16 cellular contexts compared by ENCODE assay signal in the genomic region with DNA sequence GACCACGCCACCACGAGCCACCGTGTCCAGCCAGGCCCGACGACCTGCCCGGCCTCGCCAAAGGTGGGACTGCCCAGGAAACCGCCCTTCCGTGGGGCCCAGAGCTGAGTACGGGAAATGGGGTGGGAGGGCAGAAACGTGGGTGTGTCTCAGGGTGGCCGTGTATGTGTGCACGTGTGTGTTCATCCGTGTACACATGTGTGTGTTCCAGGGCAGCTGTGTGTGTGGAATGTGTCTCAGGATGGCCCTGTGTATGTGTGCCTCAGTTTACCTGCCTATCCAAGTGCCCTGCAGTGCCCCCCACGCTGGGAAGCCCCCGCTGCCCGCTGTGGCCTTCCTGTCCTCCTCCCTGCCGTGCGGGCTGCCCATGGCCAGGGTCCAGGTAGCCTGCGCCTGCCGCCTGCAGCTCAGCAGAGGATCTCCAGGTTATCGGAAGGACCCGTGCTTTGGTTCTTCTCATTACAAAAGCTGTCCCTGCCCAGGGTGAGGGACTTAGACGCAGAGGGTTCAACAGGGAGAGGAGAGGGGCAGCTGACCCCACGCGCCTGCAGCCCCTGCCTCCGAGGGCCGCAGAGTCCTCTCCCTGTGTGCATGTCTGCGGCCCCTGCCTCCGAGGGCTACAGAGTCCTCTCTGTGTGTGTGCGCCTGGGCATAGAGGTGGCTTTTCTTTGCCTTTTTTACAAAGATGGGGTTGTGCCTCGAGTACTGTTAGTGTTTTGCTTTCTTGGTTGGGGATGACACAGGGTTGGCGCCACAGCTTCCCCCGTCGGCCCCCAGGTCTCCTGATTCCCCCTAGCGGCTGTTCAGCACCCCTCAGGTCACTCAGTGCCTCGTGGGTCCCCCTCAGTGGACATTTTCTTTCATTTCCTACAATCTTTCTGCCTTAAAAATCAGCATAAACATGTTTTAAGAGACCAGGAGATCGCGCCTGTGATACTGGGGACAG. TPM values are rescaled to one million over a fixed set of nuclear protein-coding genes. Genes with fewer than 3 reads are reported as not detected.
DNase-seq lines count a peak whose midpoint lies in the region; ATAC-seq and TF ChIP-seq lines count a peak whose summit lies in the region.
"Had no signal": no experiment of that assay in that cellular context is flagged by ENCODE, and none has a peak within 500 bp of the region (broad histone marks: within the 10 kb centered on the region; RNA-seq: fewer than 3 reads in every experiment).

No MANE protein-coding gene starts in this region.

- H3K4me3 ChIP-seq in cardiac muscle cell (no peak overlapping the region), adipocyte (ENCODE audit: low read length) (peak overlapping the region; percentile 75), urinary bladder (ENCODE audit: low read depth, low read length) (peak overlapping the region; percentile 11)

- H3K27ac Mint-ChIP-seq in T-helper 2 cell treated with Interferon-gamma antibody and Interleukin-4, amounts not matched to agents 5 μg/mL and 100 μg/mL, for 36 hours: no peak overlapping the region

- H3K9ac ChIP-seq in adipocyte (ENCODE audit: low read length): peak overlapping the region; percentile 83

- H3K4me1 Mint-ChIP-seq in T-helper 2 cell treated with Interferon-gamma antibody and Interleukin-4, amounts not matched to agents 5 μg/mL and 100 μg/mL, for 36 hours (ENCODE audit: low read depth): peaks cover 5% of the 10 kb centered on the region
- H3K4me1 Mint-ChIP-seq: central memory CD8-positive, alpha-beta T cell had no signal

- no peak for DNase-seq in cardiac muscle cell (ENCODE audit: low read depth in 1 of 2, low spot score in 1 of 2)
- DNase-seq in Right ventricle myocardium inferior (ENCODE audit: missing footprints): no peak
- DNase-seq in adipocyte (ENCODE audit: low read depth): no peak
- peak; percentile 71 for DNase-seq in iPS-NIHi7 (ENCODE audit: extremely low spot score)
- DNase-seq in NOMO-1 (lab: John Stamatoyannopoulos, UW; ENCODE audit: unreplicated experiment in 2 of 2): no peak
- no peak for DNase-seq in NCI-H2029 (lab: John Stamatoyannopoulos, UW)
- DNase-seq in T-helper 2 cell treated with Interferon-gamma antibody and Interleukin-4, amounts not matched to agents 5 μg/mL and 100 μg/mL, for 36 hours (ENCODE audit: low spot score): no peak
- DNase-seq: activated CD4-positive, alpha-beta T cell treated with anti-CD3 and anti-CD28 coated beads, Interleukin-2, amount 50 U/mL, for 48 hours; activated effector memory CD4-positive, alpha-beta T cell treated with anti-CD3 and anti-CD28 coated beads, Interleukin-2, amount 50 U/mL, for 16 hours; DMS53; NCI-H2171 treated with DMSO at 0.1 percent for 48 hours; stimulated activated CD4-positive, alpha-beta T cell treated with anti-CD3 and anti-CD28 coated beads, Interleukin-15, amount 100 ng/mL, for 24 hours had no signal

- intact Hi-C loops in Right ventricle myocardium inferior (cut with DNase I): no loop called here

- H3K4me3 Mint-ChIP-seq in T-helper 2 cell treated with Interferon-gamma antibody and Interleukin-4, amounts not matched to agents 5 μg/mL and 100 μg/mL, for 36 hours: no peak overlapping the region
- H3K4me3 Mint-ChIP-seq: central memory CD8-positive, alpha-beta T cell had no signal

- no peaks in the 10 kb centered on the region for H3K27me3 Mint-ChIP-seq in T-helper 2 cell treated with Interferon-gamma antibody and Interleukin-4, amounts not matched to agents 5 μg/mL and 100 μg/mL, for 36 hours (ENCODE audit: low read depth)

- H3K9me3 ChIP-seq in cardiac muscle cell (ENCODE audit: low read depth) (no peaks in the 10 kb centered on the region), adipocyte (ENCODE audit: control insufficient read depth, low read length) (no peaks in the 10 kb centered on the region)
- H3K9me3 ChIP-seq: uterus had no signal

- peak; percentile 4 for TF ChIP-seq CTCF in cardiac muscle cell (IDR thresholded peaks at IDR 0.05; ENCODE audit: low read depth, low read length)

- H3K27ac ChIP-seq in cardiac muscle cell: no peak overlapping the region
- H3K27ac ChIP-seq in urinary bladder (ENCODE audit: low read depth): no peak overlapping the region
- H3K27ac ChIP-seq: uterus had no signal

- H3K9me3 Mint-ChIP-seq in T-helper 2 cell treated with Interferon-gamma antibody and Interleukin-4, amounts not matched to agents 5 μg/mL and 100 μg/mL, for 36 hours: no peaks in the 10 kb centered on the region
- H3K9me3 Mint-ChIP-seq: central memory CD8-positive, alpha-beta T cell had no signal

- H3K4me1 ChIP-seq in cardiac muscle cell (ENCODE audit: low read depth) (no peaks in the 10 kb centered on the region), adipocyte (ENCODE audit: control insufficient read depth, insufficient read depth, low read length) (peaks cover 20% of the 10 kb centered on the region), urinary bladder (ENCODE audit: insufficient read depth) (no peaks in the 10 kb centered on the region)

- H3K36me3 Mint-ChIP-seq in T-helper 2 cell treated with Interferon-gamma antibody and Interleukin-4, amounts not matched to agents 5 μg/mL and 100 μg/mL, for 36 hours (ENCODE audit: low read depth): no peaks in the 10 kb centered on the region

- no peak for ATAC-seq in Right ventricle myocardium inferior

- H3K27me3 ChIP-seq in cardiac muscle cell: no peaks in the 10 kb centered on the region
- no peaks in the 10 kb centered on the region for H3K27me3 ChIP-seq in adipocyte (replicated peaks; ENCODE audit: control insufficient read depth, insufficient read depth, low read length)
- H3K27me3 ChIP-seq: uterus had no signal

- 59% methylated on average over 39 of the region's 39 CpGs for WGBS in urinary bladder

- H3K36me3 ChIP-seq in cardiac muscle cell (no peaks in the 10 kb centered on the region), adipocyte (ENCODE audit: control insufficient read depth, insufficient read depth, low read length, severe bottlenecking) (peaks cover 8% of the 10 kb centered on the region), urinary bladder (ENCODE audit: insufficient read depth) (no peaks in the 10 kb centered on the region)
- H3K36me3 ChIP-seq: uterus had no signal

RNA-seq across cellular contexts. Expression of a gene that starts 23.6 kb away (rescaled TPM):
- total RNA-seq in cardiac muscle cell (0.24 and 0.35 TPM in 2 replicates), Right ventricle myocardium inferior (0.92 TPM), urinary bladder (9.5 TPM)
- polyA plus RNA-seq in cardiac muscle cell (0.09 and 0.32 TPM in 2 replicates), urinary bladder (1.3 TPM)
- total RNA-seq: MCF 10A had no signal

RNA-seq across cellular contexts. Expression of a gene that starts 46.7 kb away (rescaled TPM):
- total RNA-seq in cardiac muscle cell (9.4 and 11.9 TPM in 2 replicates), Right ventricle myocardium inferior (4.1 TPM), urinary bladder (2.7 TPM)
- polyA plus RNA-seq in cardiac muscle cell (7.6 and 8.3 TPM in 2 replicates), urinary bladder (2.1 TPM)
